In the genomic region with DNA sequence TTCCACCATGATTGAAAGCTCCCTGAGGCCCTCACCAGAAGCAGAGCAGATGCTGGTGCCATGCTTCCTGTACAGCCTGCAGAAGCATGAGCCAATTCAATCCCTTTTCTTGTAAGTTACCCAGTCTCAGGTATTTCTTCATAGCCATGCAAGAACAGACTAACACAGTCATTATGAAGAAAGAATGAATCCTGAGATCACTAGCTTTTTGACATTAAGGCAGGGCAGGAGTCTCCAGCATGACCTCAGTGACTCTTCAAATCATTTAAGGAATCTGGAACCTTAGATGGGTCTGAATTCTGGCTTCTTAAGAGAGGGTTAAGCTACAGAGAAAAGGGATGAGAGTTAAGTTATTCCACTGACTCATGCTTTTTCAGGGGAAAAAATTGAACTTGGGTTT, we compare ENCODE assay signal across 20 cellular contexts.
DNase-seq lines count a peak whose midpoint lies in the region; ATAC-seq, FAIRE-seq and TF ChIP-seq lines count a peak whose summit lies in the region.
"Had no signal": no experiment of that assay in that cellular context is flagged by ENCODE, and none has a peak within 500 bp of the region (broad histone marks: within the 10 kb centered on the region; RNA-seq: fewer than 3 reads in every experiment).

No MANE protein-coding gene starts in this region.

- H3K9me3 ChIP-seq in A549: no peaks in the 10 kb centered on the region
- no peaks in the 10 kb centered on the region for H3K9me3 ChIP-seq in Karpas-422 (ENCODE audit: low read length)
- no peaks in the 10 kb centered on the region for H3K9me3 ChIP-seq in keratinocyte (ENCODE audit: control insufficient read depth, low read depth, low read length)
- no peaks in the 10 kb centered on the region for H3K9me3 ChIP-seq in colonic mucosa
- H3K9me3 ChIP-seq: body of pancreas, prostate gland had no signal

- H3K4me1 ChIP-seq in A549 (peaks cover 80% of the 10 kb centered on the region), Karpas-422 (ENCODE audit: low read length) (peaks cover 25% of the 10 kb centered on the region), keratinocyte (ENCODE audit: control insufficient read depth, extremely low read depth, insufficient read depth, low read length) (peaks cover 72% of the 10 kb centered on the region), colonic mucosa (no peaks in the 10 kb centered on the region)
- H3K4me1 ChIP-seq: prostate gland had no signal

- no peak overlapping the region for H3K4me3 ChIP-seq in A549
- H3K4me3 ChIP-seq in Karpas-422 (ENCODE audit: low read length): no peak overlapping the region
- no peak overlapping the region for H3K4me3 ChIP-seq in brain microvascular endothelial cell (ENCODE audit: low read depth, low read length)
- H3K4me3 ChIP-seq in keratinocyte (ENCODE audit: control insufficient read depth in 2 of 3, extremely low read depth in 1 of 3, insufficient read depth in 2 of 3, low read depth in 1 of 3, low read length in 3 of 3): no peak overlapping the region
- no peak overlapping the region for H3K4me3 ChIP-seq in colonic mucosa
- H3K4me3 ChIP-seq: body of pancreas, prostate gland had no signal

- peak overlapping the region; percentile 61 for H3K4me2 ChIP-seq in A549
- no peak overlapping the region for H3K4me2 ChIP-seq in Karpas-422 (ENCODE audit: low read depth, low read length, poor library complexity, severe bottlenecking)
- H3K4me2 ChIP-seq in keratinocyte (ENCODE audit: control insufficient read depth, extremely low read depth, insufficient read depth, low read depth, low read length): peak overlapping the region; percentile 98

- no peaks in the 10 kb centered on the region for H3K9me2 ChIP-seq in Karpas-422 (replicated peaks; ENCODE audit: insufficient read depth, low read length)

- CTCF ChIA-PET in A549 (lab: Yijun Ruan, JAX): interaction anchor here (2.0 kb wide), 1 partner anchor 112 kb away, joined by 6 read pairs; no protein-coding TSS in a partner anchor

- DNase-seq in A549 (ENCODE audit: low read depth in 1 of 2, low spot score in 1 of 2) (peak in 1 of 2 experiments; percentile 33), Karpas-422 (no peak), brain microvascular endothelial cell (no peak), keratinocyte (ENCODE audit: low read depth, low spot score) (no peak), Ammon's horn (ENCODE audit: low spot score) (no peak), RCC 7860 (ENCODE audit: low spot score) (no peak), colonic mucosa (no peak)
- DNase-seq: ACHN; activated naive CD4-positive, alpha-beta T cell; body of pancreas; CD8-positive, alpha-beta T cell; foreskin melanocyte; naive thymus-derived CD8-positive, alpha-beta T cell; NCI-H1092 treated with DMSO at 0.1 percent for 48 hours; NCI-H2107; NCI-H774; stimulated activated naive CD4-positive, alpha-beta T cell had no signal

- no peak for TF ChIP-seq RAD21 in A549 (conservative IDR thresholded peaks at IDR 0.05 in 1 of 2, IDR thresholded peaks at IDR 0.05 in 1 of 2)

- TF ChIP-seq EP300 in A549 (IDR thresholded peaks at IDR 0.05): no peak

- H3K27me3 ChIP-seq in Karpas-422 (ENCODE audit: low read length): no peaks in the 10 kb centered on the region
- no peaks in the 10 kb centered on the region for H3K27me3 ChIP-seq in brain microvascular endothelial cell (replicated peaks)
- no peaks in the 10 kb centered on the region for H3K27me3 ChIP-seq in keratinocyte (ENCODE audit: control insufficient read depth, extremely low read depth, insufficient read depth, low read length)
- H3K27me3 ChIP-seq in colonic mucosa: no peaks in the 10 kb centered on the region
- H3K27me3 ChIP-seq: body of pancreas had no signal

- no peaks in the 10 kb centered on the region for H4K20me1 ChIP-seq in Karpas-422 (ENCODE audit: insufficient read depth, low read depth, low read length)
- H4K20me1 ChIP-seq in keratinocyte (ENCODE audit: control insufficient read depth, extremely low read depth, insufficient read depth, low read length): no peaks in the 10 kb centered on the region

- dilution Hi-C loops in keratinocyte (cut with MboI; ENCODE audit: extremely low pct_ligation_motif_present, low sequenced_read_pairs): no loop called here

- peak; percentile 40 to 54; a peak in 4 of 6 replicates for ATAC-seq in A549
- ATAC-seq in GM21737 (IDR thresholded peaks at IDR 0.05; ENCODE audit: unreplicated experiment): no peak
- ATAC-seq: body of pancreas; CD8-positive, alpha-beta T cell; naive thymus-derived CD8-positive, alpha-beta T cell had no signal

- H3K79me2 ChIP-seq in Karpas-422 (ENCODE audit: low read length) (no peaks in the 10 kb centered on the region), keratinocyte (ENCODE audit: control insufficient read depth, insufficient read depth, low read length) (peaks cover 81% of the 10 kb centered on the region)

- intact Hi-C loops in colonic mucosa (cut with DNase I): no loop called here

- H3K9ac ChIP-seq in Karpas-422 (ENCODE audit: low read length): no peak overlapping the region
- H3K9ac ChIP-seq in keratinocyte (ENCODE audit: control insufficient read depth, extremely low read depth, insufficient read depth, low read length): peak overlapping the region; percentile 53
- no peak overlapping the region for H3K9ac ChIP-seq in colonic mucosa (ENCODE audit: low read depth in 2 of 2, low read length in 2 of 2)

- POLR2A ChIA-PET in A549 (lab: Yijun Ruan, JAX): interaction anchor here (3.0 kb wide), 1 partner anchor 79 kb away, joined by 14 read pairs; the partner anchor contains the start of gene PTPN14

- FAIRE-seq in A549 (lab: Jason Lieb, UNC): peak; percentile 43
- no peak for FAIRE-seq in keratinocyte (lab: Jason Lieb, UNC)
- FAIRE-seq in RCC 7860 (lab: Jason Lieb, UNC): no peak
- FAIRE-seq: urothelium cell line had no signal

- no peak for TF ChIP-seq POLR2A in A549 (IDR thresholded peaks at IDR 0.05; ENCODE audit: low read length)

- no peaks in the 10 kb centered on the region for H3K9me1 ChIP-seq in keratinocyte (ENCODE audit: control insufficient read depth, extremely low read depth, insufficient read depth, low read length)

- TF ChIP-seq CTCF in A549 (IDR thresholded peaks at IDR 0.05) (no peak), brain microvascular endothelial cell (IDR thresholded peaks at IDR 0.05; ENCODE audit: low read depth, low read length, missing control alignments) (no peak), keratinocyte (optimal IDR thresholded peaks at IDR 0.05 in 1 of 3, IDR thresholded peaks at IDR 0.05 in 1 of 3, conservative IDR thresholded peaks at IDR 0.05 in 1 of 3; ENCODE audit: extremely low read depth in 1 of 3, insufficient read depth in 2 of 3, low read length in 3 of 3) (no peak), colonic mucosa (IDR thresholded peaks at IDR 0.05) (no peak)

- H3K27ac ChIP-seq in A549 (peak overlapping the region in 1 of 2 experiments; percentile 66; a peak in 4 of 6 replicates), Karpas-422 (ENCODE audit: low read length) (no peak overlapping the region), brain microvascular endothelial cell (peak overlapping the region; percentile 43), keratinocyte (ENCODE audit: control insufficient read depth, insufficient read depth, low read length) (peak overlapping the region; percentile 100), colonic mucosa (no peak overlapping the region)
- H3K27ac ChIP-seq: body of pancreas, prostate gland had no signal

- H3K36me3 ChIP-seq in Karpas-422 (ENCODE audit: insufficient read depth, low read length): no peaks in the 10 kb centered on the region
- no peaks in the 10 kb centered on the region for H3K36me3 ChIP-seq in brain microvascular endothelial cell (replicated peaks)
- no peaks in the 10 kb centered on the region for H3K36me3 ChIP-seq in keratinocyte (ENCODE audit: control insufficient read depth in 2 of 2, extremely low read depth in 1 of 2, insufficient read depth in 2 of 2, low read length in 2 of 2)
- no peaks in the 10 kb centered on the region for H3K36me3 ChIP-seq in colonic mucosa
- H3K36me3 ChIP-seq: prostate gland had no signal

- H2AFZ ChIP-seq in Karpas-422 (ENCODE audit: low read length) (peak overlapping the region; percentile 24; the same call in 1 of the 2 replicates), keratinocyte (ENCODE audit: control insufficient read depth, low read length) (no peak overlapping the region)

- in situ Hi-C loops in brain microvascular endothelial cell (cut with HindIII; ENCODE audit: low pct_ligation_motif_present, low sequenced_read_pairs): no loop called here

TF ChIP-seq in A549, 52 proteins besides CTCF, POLR2A, EP300 and RAD21 (continues in another document):
- no peak for TF ChIP-seq EHMT2 (IDR thresholded peaks at IDR 0.05; ENCODE audit: low read depth)
- no peak for TF ChIP-seq RNF2 (IDR thresholded peaks at IDR 0.05; ENCODE audit: borderline replicate concordance, low read depth)
- TF ChIP-seq, protein P1, sequence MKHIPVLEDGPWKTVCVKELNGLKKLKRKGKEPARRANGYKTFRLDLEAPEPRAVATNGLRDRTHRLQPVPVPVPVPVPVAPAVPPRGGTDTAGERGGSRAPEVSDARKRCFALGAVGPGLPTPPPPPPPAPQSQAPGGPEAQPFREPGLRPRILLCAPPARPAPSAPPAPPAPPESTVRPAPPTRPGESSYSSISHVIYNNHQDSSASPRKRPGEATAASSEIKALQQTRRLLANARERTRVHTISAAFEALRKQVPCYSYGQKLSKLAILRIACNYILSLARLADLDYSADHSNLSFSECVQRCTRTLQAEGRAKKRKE (CRISPR knock-in tag; IDR thresholded peaks at IDR 0.05; ENCODE audit: low read depth): no peak
- no peak for TF ChIP-seq HDAC2 (IDR thresholded peaks at IDR 0.05)
- no peak for TF ChIP-seq ESRRA (IDR thresholded peaks at IDR 0.05; ENCODE audit: borderline replicate concordance, low read length)
- TF ChIP-seq, protein P2, sequence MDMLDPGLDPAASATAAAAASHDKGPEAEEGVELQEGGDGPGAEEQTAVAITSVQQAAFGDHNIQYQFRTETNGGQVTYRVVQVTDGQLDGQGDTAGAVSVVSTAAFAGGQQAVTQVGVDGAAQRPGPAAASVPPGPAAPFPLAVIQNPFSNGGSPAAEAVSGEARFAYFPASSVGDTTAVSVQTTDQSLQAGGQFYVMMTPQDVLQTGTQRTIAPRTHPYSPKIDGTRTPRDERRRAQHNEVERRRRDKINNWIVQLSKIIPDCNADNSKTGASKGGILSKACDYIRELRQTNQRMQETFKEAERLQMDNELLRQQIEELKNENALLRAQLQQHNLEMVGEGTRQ (IDR thresholded peaks at IDR 0.05): no peak
- TF ChIP-seq POLR2AphosphoS2 (conservative IDR thresholded peaks at IDR 0.05; ENCODE audit: low read length): no peak
- no peak for TF ChIP-seq ZSCAN20 (CRISPR knock-in tag; IDR thresholded peaks at IDR 0.05)
- no peak for TF ChIP-seq MAX (IDR thresholded peaks at IDR 0.05)

Comparison
In these comparisons a context has a peak if more than half of its experiments do, and no peak if none do; other contexts are left out.
1. H3K27ac ChIP-seq: peak in brain microvascular endothelial cell (single experiment) and keratinocyte (single experiment); none in Karpas-422 (single experiment) and colonic mucosa (single experiment).